ENCODE assay signal across 1 cellular context in the genomic region with DNA sequence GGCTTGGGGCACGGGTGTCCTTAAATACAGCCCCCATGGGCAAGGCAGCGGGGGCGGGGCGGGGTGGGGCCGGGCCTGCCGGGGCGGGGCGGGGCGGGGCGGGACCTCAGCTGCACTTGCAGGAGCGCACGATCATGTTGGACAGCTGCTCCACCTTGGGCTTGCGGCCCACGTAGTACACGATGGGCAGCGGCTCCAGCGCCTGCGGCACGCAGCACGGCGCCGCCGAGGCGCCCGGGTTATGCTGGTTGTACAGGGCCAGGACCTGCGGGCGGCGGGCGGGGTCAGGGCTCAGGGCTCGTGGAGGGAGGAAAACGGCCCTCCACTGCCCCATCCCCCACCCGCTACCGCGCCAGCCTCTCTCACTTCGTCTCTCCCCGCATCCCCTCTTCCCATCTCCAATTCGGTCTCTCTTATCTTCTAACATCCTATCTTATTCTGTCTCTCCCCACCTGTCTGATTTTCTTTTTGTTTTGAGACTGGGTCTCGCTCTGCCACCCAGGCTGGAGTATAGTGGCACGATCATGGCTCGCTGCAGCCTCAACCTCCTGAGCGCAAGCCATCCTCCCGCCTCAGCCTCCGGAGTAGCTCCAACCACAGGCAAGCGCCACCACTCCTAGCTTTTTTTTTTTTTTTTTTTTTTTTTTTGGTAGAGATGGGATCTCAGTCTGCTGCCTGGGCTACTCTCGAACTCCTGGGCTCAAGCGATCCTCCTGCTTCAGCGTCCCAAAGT.
TF ChIP-seq lines count a peak whose summit lies in the region.

No MANE protein-coding gene starts in this region.

TF ChIP-seq in HepG2, 621 proteins besides CTCF, POLR2A, EP300 and RAD21:
- TF ChIP-seq RBFOX2 (IDR thresholded peaks at IDR 0.05; ENCODE audit: low read depth, low read length): peak; percentile 46; the same call in 1 of the 2 replicates
- TF ChIP-seq AGO2 (optimal IDR thresholded peaks at IDR 0.05; ENCODE audit: low read depth, low read length): peak; percentile 56
- no peak for TF ChIP-seq ZNF136 (CRISPR knock-in tag; IDR thresholded peaks at IDR 0.05; ENCODE audit: low read depth)
- no peak for TF ChIP-seq TOE1 (CRISPR knock-in tag; IDR thresholded peaks at IDR 0.05)
